Comparison of ENCODE assay signal across 15 cellular contexts in genomic region chr4:78691333-78691732, GRCh38.
DNase-seq lines count a peak whose midpoint lies in the region; ATAC-seq and TF ChIP-seq lines count a peak whose summit lies in the region.
"Had no signal": no experiment of that assay in that cellular context is flagged by ENCODE, and none has a peak within 500 bp of the region (broad histone marks: within the 10 kb centered on the region; RNA-seq: fewer than 3 reads in every experiment).

No MANE protein-coding gene starts in this region.

- H2AFZ ChIP-seq in H9 (ENCODE audit: low read length): no peak overlapping the region

- no peak overlapping the region for H2BK5ac ChIP-seq in H9 (ENCODE audit: insufficient read length, low read length)

- no peak overlapping the region for H3T11ph ChIP-seq in H9 (ENCODE audit: low read length)

- no peak overlapping the region for H4K8ac ChIP-seq in H9 (replicated peaks; ENCODE audit: insufficient read length, low read depth, low read length)

- H3K79me1 ChIP-seq in H9 (ENCODE audit: insufficient read depth, low read depth, low read length, poor library complexity, severe bottlenecking): no peaks in the 10 kb centered on the region

- ATAC-seq in GM19463 (IDR thresholded peaks at IDR 0.05; ENCODE audit: unreplicated experiment) (peak; percentile 41), Right ventricle myocardium superior (ENCODE audit: poor library complexity) (peak; percentile 28)

- no CpG with 5 or more reads among the region's 2 CpGs for WGBS in H9 (ENCODE audit: extremely low coverage, insufficient read length, low lambda C conversion rate)

- no peak overlapping the region for H3K56ac ChIP-seq in H9 (ENCODE audit: insufficient read length, low read depth, low read length)

- H3K9me3 ChIP-seq in H9 (ENCODE audit: control insufficient read depth, low read depth, low read length): no peaks in the 10 kb centered on the region
- H3K9me3 ChIP-seq: mucosa of descending colon, psoas muscle had no signal

- no peaks in the 10 kb centered on the region for H3K36me3 Mint-ChIP-seq in H9 (ENCODE audit: insufficient read depth in 1 of 3, low read depth in 3 of 3)
- H3K36me3 Mint-ChIP-seq: activated naive CD8-positive, alpha-beta T cell treated with anti-CD3 and anti-CD28 coated beads for 36 hours had no signal

- no peak overlapping the region for H3K23ac ChIP-seq in H9 (ENCODE audit: insufficient read length, low read depth, low read length)

- no peaks in the 10 kb centered on the region; the same call in 1 of the 2 replicates for H3K27me3 Mint-ChIP-seq in H9 (ENCODE audit: low read depth)

- H3K4me1 Mint-ChIP-seq in H9: peaks cover 0 to 11% of the 10 kb centered on the region in 2 experiments; a peak in 2 of 4 replicates

- H3K23me2 ChIP-seq in H9 (ENCODE audit: insufficient read length, low read depth, low read length, poor library complexity, severe bottlenecking): no peaks in the 10 kb centered on the region

- H4K20me1 ChIP-seq in H9 (ENCODE audit: control insufficient read depth, insufficient read depth, insufficient read length): no peaks in the 10 kb centered on the region

- no peak overlapping the region for H3K27ac ChIP-seq in H9 (ENCODE audit: insufficient read length, low read depth, low read length)
- H3K27ac ChIP-seq: psoas muscle had no signal

- no peak overlapping the region for H2BK12ac ChIP-seq in H9 (ENCODE audit: insufficient read length, low read depth, low read length)

- H3K4me2 ChIP-seq in H9 (ENCODE audit: insufficient read depth, insufficient read length, low read length): no peak overlapping the region

- H3K4ac ChIP-seq in H9 (ENCODE audit: low read depth, low read length): no peak overlapping the region

- H3K9me3 Mint-ChIP-seq in H9: no peaks in the 10 kb centered on the region
- H3K9me3 Mint-ChIP-seq: activated naive CD8-positive, alpha-beta T cell treated with anti-CD3 and anti-CD28 coated beads for 36 hours had no signal

- no peak overlapping the region for H3K27ac Mint-ChIP-seq in H9
- H3K27ac Mint-ChIP-seq: activated naive CD8-positive, alpha-beta T cell treated with anti-CD3 and anti-CD28 coated beads for 36 hours had no signal

- H3K14ac ChIP-seq in H9 (ENCODE audit: insufficient read depth, low read length): no peak overlapping the region

- H3K9ac ChIP-seq in H9 (ENCODE audit: extremely low read depth, insufficient read length, low read length): no peak overlapping the region

- H3K18ac ChIP-seq in H9 (ENCODE audit: insufficient read length, low read depth, low read length): no peak overlapping the region

- TF ChIP-seq CTCF in GM20000 (IDR thresholded peaks at IDR 0.05; ENCODE audit: extremely low read depth, missing control alignments): no peak
- TF ChIP-seq CTCF in H9 (conservative IDR thresholded peaks at IDR 0.05): no peak

- no peaks in the 10 kb centered on the region for H3K79me2 ChIP-seq in H9 (ENCODE audit: insufficient read depth, low read length)

- H3K4me1 ChIP-seq in H9 (ENCODE audit: insufficient read depth, low read length): peaks cover 3% of the 10 kb centered on the region; the same call in 1 of the 2 replicates
- H3K4me1 ChIP-seq: psoas muscle had no signal

- H2BK120ac ChIP-seq in H9 (ENCODE audit: low read depth, low read length, poor library complexity, severe bottlenecking): no peak overlapping the region

- no peaks in the 10 kb centered on the region for H3K27me3 ChIP-seq in H9 (ENCODE audit: insufficient read depth, low read length)

- no peak overlapping the region for H2AK5ac ChIP-seq in H9 (ENCODE audit: insufficient read length, low read length)

- H3K4me3 Mint-ChIP-seq in H9: no peak overlapping the region
- H3K4me3 Mint-ChIP-seq: activated naive CD8-positive, alpha-beta T cell treated with anti-CD3 and anti-CD28 coated beads for 36 hours had no signal

- intact Hi-C loops in Right ventricle myocardium superior (cut with DNase I): loop anchor here (10.0 kb wide), 1 partner anchor 83 kb away; the partner anchor contains the start of gene BMP2K

- peak; percentile 22 for DNase-seq in Ammon's horn (ENCODE audit: low spot score)
- DNase-seq in OCI-M1 (lab: John Stamatoyannopoulos, UW): peak; percentile 90
- DNase-seq in Right ventricle myocardium superior: no peak
- DNase-seq in NCI-H146 (lab: John Stamatoyannopoulos, UW): no peak
- DNase-seq in GM20000 (ENCODE audit: low spot score): no peak
- no peak for DNase-seq in H9
- no peak for DNase-seq in stimulated activated CD4-positive, alpha-beta T cell treated with anti-CD3 and anti-CD28 coated beads, Interleukin-1b, Interleukin-23, amount 100 ng/mL, for 48 hours
- DNase-seq: activated naive CD8-positive, alpha-beta T cell treated with anti-CD3 and anti-CD28 coated beads for 36 hours; mucosa of descending colon; NCI-H1092 treated with DMSO at 0.1 percent for 48 hours; NCI-H510A; psoas muscle; stimulated activated CD4-positive, alpha-beta T cell treated with anti-CD3 and anti-CD28 coated beads, Interleukin-4, amount 100 ng/mL, for 1 hour; stimulated activated naive CD4-positive, alpha-beta T cell had no signal

- H4K5ac ChIP-seq in H9 (ENCODE audit: insufficient read length, low read depth, low read length): no peak overlapping the region

- H2BK20ac ChIP-seq in H9 (ENCODE audit: low read depth, low read length, poor library complexity, severe bottlenecking): no peak overlapping the region

- no peak overlapping the region for H4K91ac ChIP-seq in H9 (ENCODE audit: insufficient read length, low read depth, low read length)

- no peak overlapping the region for H2BK15ac ChIP-seq in H9 (ENCODE audit: low read depth, low read length)

Comparison
In these comparisons a context has a peak if more than half of its experiments do, and no peak if none do; other contexts are left out.
1. DNase-seq: peak in Ammon's horn (single experiment) and OCI-M1 (single experiment); none in Right ventricle myocardium superior (single experiment), NCI-H146 (single experiment), GM20000 (single experiment), H9 (single experiment) and stimulated activated CD4-positive, alpha-beta T cell treated with anti-CD3 and anti-CD28 coated beads, Interleukin-1b, Interleukin-23, amount 100 ng/mL, for 48 hours (single experiment).